In genomic region chr17:44324571-44325275, GRCh38 we compare ENCODE assay signal across 8 cellular contexts. TPM values are rescaled to one million over a fixed set of nuclear protein-coding genes. Genes with fewer than 3 reads are reported as not detected.
DNase-seq lines count a peak whose midpoint lies in the region; ATAC-seq and FAIRE-seq lines count a peak whose summit lies in the region.

SLC25A39 (minus strand) TSS chr17:44324823; CDS start chr17:44323562, 1,261 bp downstream.

- DNase-seq in COR-L47 (lab: John Stamatoyannopoulos, UW) (peak; percentile 92), HTR-8/SVneo (ENCODE audit: insufficient read length, low spot score) (peak; percentile 95), NOMO-1 treated with DMSO at 0.1 percent for 48 hours (lab: John Stamatoyannopoulos, UW; ENCODE audit: unreplicated experiment) (peak; percentile 88), mesenteric fat pad (ENCODE audit: low spot score) (peak; percentile 99)
- DNase-seq in activated CD8-positive, alpha-beta memory T cell treated with anti-CD3 and anti-CD28 coated beads, Interleukin-2, amount 50 U/mL, for 1 hour (ENCODE audit: extremely low read depth), result peak; percentile 65
- peak; percentile 91 for DNase-seq in stimulated activated CD8-positive, alpha-beta memory T cell treated with anti-CD3 and anti-CD28 coated beads, Interleukin-15, amount 100 ng/mL, for 24 hours (ENCODE audit: low read depth)

- no peak within 1 kb of the TSS for H3K4me3 ChIP-seq in endocrine pancreas (ENCODE audit: control insufficient read depth, insufficient read depth, low read length)

- FAIRE-seq in HTR-8/SVneo (lab: Jason Lieb, UNC), result peak; percentile 99

- peaks cover 2% of the 10 kb centered on the region for H3K36me3 ChIP-seq in endocrine pancreas (ENCODE audit: control insufficient read depth, insufficient read depth, low read length)

- ATAC-seq in GM21367 (IDR thresholded peaks at IDR 0.05; ENCODE audit: unreplicated experiment), result peak; percentile 56

- peak within 1 kb of the TSS; percentile 71 for H3K9ac ChIP-seq in endocrine pancreas (ENCODE audit: control insufficient read depth, insufficient read depth, low read length)

- H3K9me3 ChIP-seq in endocrine pancreas (ENCODE audit: control insufficient read depth, low read length), result no peaks in the 10 kb centered on the region

- no peaks in the 10 kb centered on the region for H3K27me3 ChIP-seq in endocrine pancreas (ENCODE audit: control insufficient read depth, insufficient read depth, low read length)

- H3K4me1 ChIP-seq in endocrine pancreas (ENCODE audit: control insufficient read depth, insufficient read depth, low read length), result no peaks in the 10 kb centered on the region

RNA-seq across cellular contexts. Expression of gene SLC25A39, which starts in this region (rescaled TPM):
- 60.0 TPM for total RNA-seq in mesenteric fat pad
